ENCODE assay signal across 27 cellular contexts in the genomic region with DNA sequence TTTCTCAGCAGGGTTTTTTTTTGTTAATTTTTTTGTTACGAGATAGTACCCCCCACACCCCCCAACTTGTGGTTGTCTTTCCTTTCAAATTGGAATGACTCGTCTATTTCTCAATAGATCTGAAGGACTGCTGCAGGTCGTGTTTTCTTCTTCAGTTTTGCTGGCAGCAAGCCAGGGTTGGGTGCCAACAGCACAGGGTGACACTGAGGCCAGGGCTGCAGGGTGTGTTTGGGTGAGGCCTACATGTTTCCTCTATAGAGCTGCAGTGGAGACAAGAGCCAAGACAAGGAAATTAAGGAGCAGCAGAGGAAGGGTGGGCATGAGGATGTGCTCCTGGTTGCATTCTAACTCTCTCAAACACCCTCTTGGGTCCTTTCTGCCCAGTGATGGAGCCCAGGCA. TPM values are rescaled to one million over a fixed set of nuclear protein-coding genes. Genes with fewer than 3 reads are reported as not detected.
A peak's percentile ranks its signal among the peaks of the same experiment; 100 is the strongest.
DNase-seq lines count a peak whose midpoint lies in the region; ATAC-seq and TF ChIP-seq lines count a peak whose summit lies in the region.
"Had no signal": no experiment of that assay in that cellular context is flagged by ENCODE, and none has a peak within 500 bp of the region (broad histone marks: within the 10 kb centered on the region; RNA-seq: fewer than 3 reads in every experiment).

No MANE protein-coding gene starts in this region.

- H3K4me1 Mint-ChIP-seq in stimulated activated effector memory CD8-positive, alpha-beta T cell treated with anti-CD3 and anti-CD28 coated beads, Interleukin-12 subunit alpha, Interleukin-12 subunit beta, amount 100 ng/mL, for 72 hours = no peaks in the 10 kb centered on the region
- H3K4me1 Mint-ChIP-seq: activated CD8-positive, alpha-beta memory T cell treated with anti-CD3 and anti-CD28 coated beads, Interleukin-2, amount 10 ng/mL, durations not matched to agents 7 days and 5 days had no signal

- no peaks in the 10 kb centered on the region for H3K9me3 Mint-ChIP-seq in stimulated activated effector memory CD8-positive, alpha-beta T cell treated with anti-CD3 and anti-CD28 coated beads, Interleukin-12 subunit alpha, Interleukin-12 subunit beta, amount 100 ng/mL, for 72 hours
- H3K9me3 Mint-ChIP-seq: activated naive CD8-positive, alpha-beta T cell treated with anti-CD3 and anti-CD28 coated beads, Interleukin-2, amount 10 ng/mL, durations not matched to agents 7 days and 5 days had no signal

- peak; percentile 39 for DNase-seq in EH (ENCODE audit: low read depth)
- DNase-seq in NB4 (ENCODE audit: low read depth) = peak; percentile 64
- peak; percentile 22 for DNase-seq in fibroblast of the aortic adventitia (ENCODE audit: low read depth)
- DNase-seq in stimulated activated effector memory CD8-positive, alpha-beta T cell treated with anti-CD3 and anti-CD28 coated beads, Interleukin-12 subunit alpha, Interleukin-12 subunit beta, amount 100 ng/mL, for 72 hours (ENCODE audit: low spot score in 2 of 2) = no peak
- no peak for DNase-seq in activated effector memory CD4-positive, alpha-beta T cell treated with Interleukin-2 at 50 U/mL for 16 hours
- DNase-seq in smooth muscle cell (lab: John Stamatoyannopoulos, UW; ENCODE audit: unreplicated experiment) = no peak
- DNase-seq: activated CD4-positive, alpha-beta T cell treated with anti-CD3 and anti-CD28 coated beads for 48 hours; activated CD8-positive, alpha-beta memory T cell treated with anti-CD3 and anti-CD28 coated beads, Interleukin-2, amount 10 ng/mL, durations not matched to agents 7 days and 5 days; activated naive CD8-positive, alpha-beta T cell treated with anti-CD3 and anti-CD28 coated beads, Interleukin-2, amount 10 ng/mL, durations not matched to agents 7 days and 5 days; effector CD4-positive, alpha-beta T cell; GDM1; HCEC 1CT; KG1; NCI-H1105 treated with DMSO at 0.1 percent for 48 hours; NCI-H2029 treated with DMSO at 0.1 percent for 48 hours; NCI-H345; NCI-H82; occipital lobe; PC-9; retina; stimulated activated CD4-positive, alpha-beta T cell treated with anti-CD3 and anti-CD28 coated beads, Interleukin-4, amount 100 ng/mL, for 24 hours; stimulated activated naive CD8-positive, alpha-beta T cell treated with anti-CD3 and anti-CD28 coated beads, Interleukin-15, Interleukin-2, amounts not matched to agents 100 U/mL and 50 U/mL, for 24 hours had no signal

- TF ChIP-seq CTCF in NB4 (IDR thresholded peaks at IDR 0.05; ENCODE audit: low read depth, low read length) (no peak), fibroblast of the aortic adventitia (IDR thresholded peaks at IDR 0.05; ENCODE audit: insufficient read depth, low read length) (no peak), smooth muscle cell (IDR thresholded peaks at IDR 0.05; ENCODE audit: borderline replicate concordance, insufficient read depth, poor library complexity, severe bottlenecking) (no peak)

- H3K4me2 ChIP-seq in smooth muscle cell = no peak overlapping the region
- H3K4me2 ChIP-seq: PC-9 had no signal

- no peaks in the 10 kb centered on the region for H3K36me3 ChIP-seq in smooth muscle cell (ENCODE audit: low read depth)
- H3K36me3 ChIP-seq: upper lobe of left lung had no signal

- no peak overlapping the region for H2AFZ ChIP-seq in smooth muscle cell (ENCODE audit: low read depth)
- H2AFZ ChIP-seq: PC-9 had no signal

- 79% methylated on average over 3 of the region's 3 CpGs for WGBS in smooth muscle cell (ENCODE audit: low lambda C conversion rate)

- H3K4me3 Mint-ChIP-seq in stimulated activated effector memory CD8-positive, alpha-beta T cell treated with anti-CD3 and anti-CD28 coated beads, Interleukin-12 subunit alpha, Interleukin-12 subunit beta, amount 100 ng/mL, for 72 hours = no peak overlapping the region
- H3K4me3 Mint-ChIP-seq: activated CD8-positive, alpha-beta memory T cell treated with anti-CD3 and anti-CD28 coated beads, Interleukin-2, amount 10 ng/mL, durations not matched to agents 7 days and 5 days; activated naive CD8-positive, alpha-beta T cell treated with anti-CD3 and anti-CD28 coated beads, Interleukin-2, amount 10 ng/mL, durations not matched to agents 7 days and 5 days; CD14-positive monocyte had no signal

- no peak for ATAC-seq in stimulated activated effector memory CD8-positive, alpha-beta T cell treated with anti-CD3 and anti-CD28 coated beads, Interleukin-12 subunit alpha, Interleukin-12 subunit beta, amount 100 ng/mL, for 72 hours
- no peak for ATAC-seq in HG03135 (IDR thresholded peaks at IDR 0.05; ENCODE audit: unreplicated experiment)
- ATAC-seq: activated CD8-positive, alpha-beta memory T cell treated with anti-CD3 and anti-CD28 coated beads, Interleukin-2, amount 10 ng/mL, durations not matched to agents 7 days and 5 days; stimulated activated naive CD8-positive, alpha-beta T cell treated with anti-CD3 and anti-CD28 coated beads, Interleukin-15, Interleukin-2, amounts not matched to agents 100 U/mL and 50 U/mL, for 24 hours had no signal

- TF ChIP-seq POLR2A in NB4 (IDR thresholded peaks at IDR 0.05; ENCODE audit: extremely low read depth, insufficient read length) = no peak

- no peak overlapping the region for H3K27ac ChIP-seq in smooth muscle cell (ENCODE audit: low read depth)
- H3K27ac ChIP-seq: PC-9, upper lobe of left lung had no signal

- peaks cover 5% of the 10 kb centered on the region for H3F3A ChIP-seq in smooth muscle cell (ENCODE audit: low read depth)

- H3K9ac ChIP-seq in smooth muscle cell (ENCODE audit: low read depth) = no peak overlapping the region

- H3K27ac Mint-ChIP-seq in stimulated activated effector memory CD8-positive, alpha-beta T cell treated with anti-CD3 and anti-CD28 coated beads, Interleukin-12 subunit alpha, Interleukin-12 subunit beta, amount 100 ng/mL, for 72 hours = peak overlapping the region; percentile 29
- H3K27ac Mint-ChIP-seq: activated CD8-positive, alpha-beta memory T cell treated with anti-CD3 and anti-CD28 coated beads, Interleukin-2, amount 10 ng/mL, durations not matched to agents 7 days and 5 days; activated naive CD8-positive, alpha-beta T cell treated with anti-CD3 and anti-CD28 coated beads, Interleukin-2, amount 10 ng/mL, durations not matched to agents 7 days and 5 days had no signal

- H3K9me3 ChIP-seq in smooth muscle cell (replicated peaks; ENCODE audit: low read depth) = no peaks in the 10 kb centered on the region
- H3K9me3 ChIP-seq: upper lobe of left lung had no signal

- H3K4me3 ChIP-seq in NB4 (ENCODE audit: low read depth, low read length) = no peak overlapping the region
- no peak overlapping the region for H3K4me3 ChIP-seq in fibroblast of the aortic adventitia (ENCODE audit: low read depth, low read length)
- no peak overlapping the region for H3K4me3 ChIP-seq in smooth muscle cell
- H3K4me3 ChIP-seq: PC-9, upper lobe of left lung had no signal

- H3K36me3 Mint-ChIP-seq in stimulated activated effector memory CD8-positive, alpha-beta T cell treated with anti-CD3 and anti-CD28 coated beads, Interleukin-12 subunit alpha, Interleukin-12 subunit beta, amount 100 ng/mL, for 72 hours = no peaks in the 10 kb centered on the region
- H3K36me3 Mint-ChIP-seq: activated CD8-positive, alpha-beta memory T cell treated with anti-CD3 and anti-CD28 coated beads, Interleukin-2, amount 10 ng/mL, durations not matched to agents 7 days and 5 days; activated naive CD8-positive, alpha-beta T cell treated with anti-CD3 and anti-CD28 coated beads, Interleukin-2, amount 10 ng/mL, durations not matched to agents 7 days and 5 days; CD14-positive monocyte had no signal

- no peaks in the 10 kb centered on the region for H3K27me3 ChIP-seq in smooth muscle cell (ENCODE audit: low read depth)
- H3K27me3 ChIP-seq: upper lobe of left lung had no signal

- H4K20me1 ChIP-seq in smooth muscle cell (ENCODE audit: low read depth) = no peaks in the 10 kb centered on the region

- peaks cover 4% of the 10 kb centered on the region for H3K4me1 ChIP-seq in smooth muscle cell (ENCODE audit: low read depth)

- no peaks in the 10 kb centered on the region for H3K79me2 ChIP-seq in smooth muscle cell (ENCODE audit: low read depth)

RNA-seq across cellular contexts. Expression of a gene that starts 52.2 kb away (rescaled TPM):
- total RNA-seq in fibroblast of the aortic adventitia (ENCODE audit: low replicate concordance) (0.74 and 1.1 TPM in 2 replicates), smooth muscle cell (0.31 and 0.36 TPM in 2 replicates)
- 0.24 and 0.91 TPM in 2 replicates for polyA plus RNA-seq in smooth muscle cell
- total RNA-seq: activated CD8-positive, alpha-beta memory T cell treated with anti-CD3 and anti-CD28 coated beads, Interleukin-2, amount 10 ng/mL, durations not matched to agents 7 days and 5 days; activated naive CD8-positive, alpha-beta T cell treated with anti-CD3 and anti-CD28 coated beads, Interleukin-2, amount 10 ng/mL, durations not matched to agents 7 days and 5 days; HT-29; T-helper 1 cell treated with Interleukin-12 subunit alpha and Interleukin-12 subunit beta and Interleukin-4 antibody, amounts not matched to agents 30 ng/mL and 1 ng/mL, for 36 hours had no signal
- polyA plus RNA-seq: CD14-positive monocyte had no signal

Comparison
In these comparisons a context has a peak if more than half of its experiments do, and no peak if none do; other contexts are left out.
1. DNase-seq: peak in EH (single experiment), NB4 (single experiment) and fibroblast of the aortic adventitia (single experiment); none in stimulated activated effector memory CD8-positive, alpha-beta T cell treated with anti-CD3 and anti-CD28 coated beads, Interleukin-12 subunit alpha, Interleukin-12 subunit beta, amount 100 ng/mL, for 72 hours (0 of 2), activated effector memory CD4-positive, alpha-beta T cell treated with Interleukin-2 at 50 U/mL for 16 hours (single experiment) and smooth muscle cell (single experiment).